21 cellular contexts compared by ENCODE assay signal in genomic region chr1:114322207-114322606, GRCh38.
DNase-seq lines count a peak whose midpoint lies in the region; ATAC-seq, FAIRE-seq and TF ChIP-seq lines count a peak whose summit lies in the region.
"Had no signal": no experiment of that assay in that cellular context is flagged by ENCODE, and none has a peak within 500 bp of the region (broad histone marks: within the 10 kb centered on the region; RNA-seq: fewer than 3 reads in every experiment).

No MANE protein-coding gene starts in this region.

- H4K8ac ChIP-seq in neuronal stem cell (ENCODE audit: low read depth, low read length) = peak overlapping the region; percentile 72

- DNase-seq in natural killer cell = no peak
- DNase-seq in natural killer cell treated with Interleukin-12 subunit alpha and Interleukin-12 subunit beta and Interleukin-15 and Interleukin-18, amount 100 ng/mL, for 72 hours (ENCODE audit: low spot score) = no peak
- no peak for DNase-seq in bronchial epithelial cell (ENCODE audit: low read depth)
- no peak for DNase-seq in neuronal stem cell (ENCODE audit: low spot score)
- DNase-seq in right cardiac atrium = no peak
- DNase-seq: 8988T; C1 segment of cervical spinal cord; Calu3; CD4-positive, alpha-beta memory T cell; COR-L47; DMS53; DMS79 treated with DMSO at 0.1 percent for 48 hours; GF-D8; GOT3; HFFc6 had no signal

- no peak for TF ChIP-seq POLR2A in gastroesophageal sphincter (IDR thresholded peaks at IDR 0.05)

- H3K9me3 ChIP-seq in neuronal stem cell (replicated peaks in 1 of 2; ENCODE audit: control insufficient read depth in 2 of 2, insufficient read depth in 1 of 2, low read depth in 1 of 2, low read length in 2 of 2) = peaks cover 0 to 2% of the 10 kb centered on the region in 2 donors
- peaks cover 0 to 6% (median 0%) of the 10 kb centered on the region in 3 donors for H3K9me3 ChIP-seq in gastroesophageal sphincter
- H3K9me3 ChIP-seq in right cardiac atrium (ENCODE audit: control insufficient read depth, low read length) = no peaks in the 10 kb centered on the region
- H3K9me3 ChIP-seq: HAP-1 had no signal

- H2BK120ac ChIP-seq in neuronal stem cell (ENCODE audit: low read depth, low read length) = no peak overlapping the region

- H3K27me3 ChIP-seq in bronchial epithelial cell (ENCODE audit: control insufficient read depth, insufficient read depth, low read length) (no peaks in the 10 kb centered on the region), neuronal stem cell (ENCODE audit: control insufficient read depth in 3 of 3, insufficient read depth in 3 of 3, low read depth in 1 of 3, low read length in 3 of 3) (no peaks in the 10 kb centered on the region), gastroesophageal sphincter (no peaks in the 10 kb centered on the region), right cardiac atrium (ENCODE audit: control insufficient read depth, insufficient read depth) (no peaks in the 10 kb centered on the region)

- H2BK12ac ChIP-seq in neuronal stem cell (ENCODE audit: low read length) = no peak overlapping the region

- no peak overlapping the region for H2AFZ ChIP-seq in neuronal stem cell (ENCODE audit: low read length)

- H3K4me3 ChIP-seq in bronchial epithelial cell (ENCODE audit: low read depth, low read length) = no peak overlapping the region
- H3K4me3 ChIP-seq in neuronal stem cell (ENCODE audit: low read length in 2 of 2) = peak overlapping the region in 1 of 2 donors; percentile 51
- no peak overlapping the region for H3K4me3 ChIP-seq in gastroesophageal sphincter
- no peak overlapping the region for H3K4me3 ChIP-seq in right cardiac atrium (ENCODE audit: low read length)
- H3K4me3 ChIP-seq: HAP-1 had no signal

- H3K9ac ChIP-seq in neuronal stem cell (ENCODE audit: low read depth, low read length, poor library complexity) = no peak overlapping the region

- FAIRE-seq in bronchial epithelial cell (lab: Jason Lieb, UNC) = peak; percentile 95
- FAIRE-seq: GM12891, GM18507, H54 had no signal

- intact Hi-C loops in natural killer cell (cut with micrococcal nuclease) = loop anchor here (2.0 kb wide), 1 partner anchor 19 kb away; no protein-coding TSS in a partner anchor
- intact Hi-C loops in right cardiac atrium (cut with DNase I) = no loop called here

- peaks cover 2% of the 10 kb centered on the region for H3K79me1 ChIP-seq in neuronal stem cell (ENCODE audit: low read depth, low read length)

- H3K4me3 Mint-ChIP-seq in natural killer cell = peak overlapping the region; percentile 56
- H3K4me3 Mint-ChIP-seq in natural killer cell treated with Interleukin-12 subunit alpha and Interleukin-12 subunit beta and Interleukin-15 and Interleukin-18, amount 100 ng/mL, for 72 hours = no peak overlapping the region
- H3K4me3 Mint-ChIP-seq: CD4-positive, alpha-beta memory T cell; HFFc6 had no signal

- no peak overlapping the region for H3K4ac ChIP-seq in neuronal stem cell (ENCODE audit: low read length)

- peak in 1 of 3 donors; percentile 53 for ATAC-seq in natural killer cell
- ATAC-seq in natural killer cell treated with Interleukin-12 subunit alpha and Interleukin-12 subunit beta and Interleukin-15 and Interleukin-18, amount 100 ng/mL, for 72 hours = no peak
- no peak for ATAC-seq in gastroesophageal sphincter
- ATAC-seq in HG02973 (IDR thresholded peaks at IDR 0.05; ENCODE audit: unreplicated experiment) = no peak
- no peak for ATAC-seq in right cardiac atrium

- no peaks in the 10 kb centered on the region for H3K4me1 ChIP-seq in neuronal stem cell (ENCODE audit: control insufficient read depth in 2 of 2, insufficient read depth in 1 of 2, low read depth in 1 of 2, low read length in 2 of 2)
- H3K4me1 ChIP-seq in gastroesophageal sphincter = no peaks in the 10 kb centered on the region
- no peaks in the 10 kb centered on the region for H3K4me1 ChIP-seq in right cardiac atrium (ENCODE audit: control insufficient read depth, insufficient read depth, low read length)
- H3K4me1 ChIP-seq: HAP-1 had no signal

- no peaks in the 10 kb centered on the region for H3K9me3 Mint-ChIP-seq in natural killer cell
- peaks cover 5% of the 10 kb centered on the region for H3K9me3 Mint-ChIP-seq in natural killer cell treated with Interleukin-12 subunit alpha and Interleukin-12 subunit beta and Interleukin-15 and Interleukin-18, amount 100 ng/mL, for 72 hours
- H3K9me3 Mint-ChIP-seq: HFFc6 had no signal

- no peak overlapping the region for H3K14ac ChIP-seq in neuronal stem cell (ENCODE audit: low read length)

- H3K36me3 ChIP-seq in bronchial epithelial cell (ENCODE audit: control insufficient read depth, insufficient read depth, low read length) (no peaks in the 10 kb centered on the region), neuronal stem cell (replicated peaks in 1 of 2; ENCODE audit: control insufficient read depth in 2 of 2, insufficient read depth in 2 of 2, low read length in 2 of 2) (peaks cover 0 to 3% of the 10 kb centered on the region in 2 donors), gastroesophageal sphincter (no peaks in the 10 kb centered on the region)
- H3K36me3 ChIP-seq: HAP-1 had no signal

- TF ChIP-seq EP300 in gastroesophageal sphincter (IDR thresholded peaks at IDR 0.05) = no peak

- H3K27me3 Mint-ChIP-seq in natural killer cell (ENCODE audit: low read depth in 2 of 2) = no peaks in the 10 kb centered on the region
- H3K27me3 Mint-ChIP-seq in natural killer cell treated with Interleukin-12 subunit alpha and Interleukin-12 subunit beta and Interleukin-15 and Interleukin-18, amount 100 ng/mL, for 72 hours = no peaks in the 10 kb centered on the region

- H3K36me3 Mint-ChIP-seq in natural killer cell = peaks cover 9% of the 10 kb centered on the region
- no peaks in the 10 kb centered on the region for H3K36me3 Mint-ChIP-seq in natural killer cell treated with Interleukin-12 subunit alpha and Interleukin-12 subunit beta and Interleukin-15 and Interleukin-18, amount 100 ng/mL, for 72 hours
- H3K36me3 Mint-ChIP-seq: CD4-positive, alpha-beta memory T cell had no signal

- no CpG with 5 or more reads among the region's 3 CpGs for WGBS in neuronal stem cell (ENCODE audit: extremely low coverage in 2 of 2, insufficient read length in 2 of 2, insufficient replicate concordance in 1 of 2), 2 donors
- 80 to 83% methylated on average over 2 to 3 of the region's 3 CpGs for WGBS in gastroesophageal sphincter (ENCODE audit: low coverage in 1 of 2), 2 donors
- WGBS in right cardiac atrium = 76% methylated on average over 3 of the region's 3 CpGs

- no peak overlapping the region for H3K23ac ChIP-seq in neuronal stem cell (ENCODE audit: low read depth, low read length, poor library complexity)

- H3K27ac Mint-ChIP-seq in natural killer cell = peak overlapping the region; percentile 67 to 85
- H3K27ac Mint-ChIP-seq in natural killer cell treated with Interleukin-12 subunit alpha and Interleukin-12 subunit beta and Interleukin-15 and Interleukin-18, amount 100 ng/mL, for 72 hours = peak overlapping the region in 1 of 2 donors; percentile 21
- H3K27ac Mint-ChIP-seq: CD4-positive, alpha-beta memory T cell; HFFc6 had no signal

- H3K27ac ChIP-seq in neuronal stem cell (replicated peaks; ENCODE audit: low read length) (no peak overlapping the region), gastroesophageal sphincter (no peak overlapping the region), right cardiac atrium (ENCODE audit: low read length) (no peak overlapping the region)

- H2BK5ac ChIP-seq in neuronal stem cell (ENCODE audit: low read length) = no peak overlapping the region

- no peak overlapping the region for H2BK15ac ChIP-seq in neuronal stem cell (ENCODE audit: low read length)

- no peak for TF ChIP-seq CTCF in natural killer cell (IDR thresholded peaks at IDR 0.05)
- no peak for TF ChIP-seq CTCF in bronchial epithelial cell (IDR thresholded peaks at IDR 0.05; ENCODE audit: insufficient read depth, low read length, severe bottlenecking)
- TF ChIP-seq CTCF in gastroesophageal sphincter (IDR thresholded peaks at IDR 0.05) = no peak

- no peak overlapping the region for H4K91ac ChIP-seq in neuronal stem cell (ENCODE audit: low read depth, low read length, poor library complexity)

- H3K4me2 ChIP-seq in neuronal stem cell (ENCODE audit: insufficient read depth, low read length, poor library complexity, severe bottlenecking) = no peak overlapping the region

- no peak overlapping the region for H3K18ac ChIP-seq in neuronal stem cell (ENCODE audit: low read length)

- peaks cover 53 to 64% of the 10 kb centered on the region in 2 donors for H3K4me1 Mint-ChIP-seq in natural killer cell
- peaks cover 19 to 34% of the 10 kb centered on the region in 2 donors for H3K4me1 Mint-ChIP-seq in natural killer cell treated with Interleukin-12 subunit alpha and Interleukin-12 subunit beta and Interleukin-15 and Interleukin-18, amount 100 ng/mL, for 72 hours (ENCODE audit: low read depth in 2 of 2)

- no peak overlapping the region for H2AK5ac ChIP-seq in neuronal stem cell (ENCODE audit: low read depth, low read length)
